Comparison of ENCODE assay signal across 14 cellular contexts in genomic region chr5:39400711-39401385, GRCh38. TPM values are rescaled to one million over a fixed set of nuclear protein-coding genes. Genes with fewer than 3 reads are reported as not detected.
A peak's percentile ranks its signal among the peaks of the same experiment; 100 is the strongest.
DNase-seq lines count a peak whose midpoint lies in the region; ATAC-seq, FAIRE-seq and TF ChIP-seq lines count a peak whose summit lies in the region.
"Had no signal": no experiment of that assay in that cellular context is flagged by ENCODE, and none has a peak within 500 bp of the region (broad histone marks: within the 10 kb centered on the region; RNA-seq: fewer than 3 reads in every experiment).

No MANE protein-coding gene starts in this region.

- no peaks in the 10 kb centered on the region for H3K27me3 ChIP-seq in ACC112 (ENCODE audit: insufficient read depth, low read length)
- H3K27me3 ChIP-seq in adrenal gland = no peaks in the 10 kb centered on the region
- H3K27me3 ChIP-seq in prostate gland (replicated peaks; ENCODE audit: insufficient read depth) = no peaks in the 10 kb centered on the region
- H3K27me3 ChIP-seq: heart right ventricle had no signal

- H3K9me3 Mint-ChIP-seq in activated T-cell treated with anti-CD3 and anti-CD28 coated beads, Interleukin-2, amount 50 U/mL, for 4 hours = no peaks in the 10 kb centered on the region
- H3K9me3 Mint-ChIP-seq: activated B cell treated with CpG ODN at 0.5 μM for 24 hours; activated T-helper 1 cell treated with anti-CD3 and anti-CD28 coated beads, Interleukin-12 subunit alpha, Interleukin-12 subunit beta, Interleukin-2, Interleukin-4 antibody, amounts not matched to agents 30 ng/mL and 10 ng/mL and 1 ng/mL, durations not matched to agents 14 hours and 24 hours and 36 hours had no signal

- 33 to 45% (median 36%) methylated on average over 5 of the region's 5 CpGs for WGBS in adrenal gland, 4 donors
- WGBS in prostate gland = 35% methylated on average over 5 of the region's 5 CpGs

- TF ChIP-seq CTCF in adrenal gland (IDR thresholded peaks at IDR 0.05) (no peak), prostate gland (IDR thresholded peaks at IDR 0.05) (no peak), D721Med (IDR thresholded peaks at IDR 0.05; ENCODE audit: insufficient read depth, missing control alignments) (no peak)

- peaks cover 5% of the 10 kb centered on the region for H3K4me1 Mint-ChIP-seq in activated T-cell treated with anti-CD3 and anti-CD28 coated beads, Interleukin-2, amount 50 U/mL, for 4 hours (ENCODE audit: low read depth)

- H3K4me3 ChIP-seq in ACC112 (ENCODE audit: low read depth, low read length) (no peak overlapping the region), adrenal gland (no peak overlapping the region), prostate gland (no peak overlapping the region)
- H3K4me3 ChIP-seq: heart right ventricle had no signal

- no peak for ATAC-seq in activated T-cell treated with anti-CD3 and anti-CD28 coated beads, Interleukin-2, amount 50 U/mL, for 4 hours
- ATAC-seq in GM21447 (IDR thresholded peaks at IDR 0.05; ENCODE audit: unreplicated experiment) = no peak

- intact Hi-C loops in adrenal gland (cut with DNase I) = no loop called here
- intact Hi-C loops in prostate gland (cut with DNase I) = no loop called here

- H3K27me3 Mint-ChIP-seq in activated T-cell treated with anti-CD3 and anti-CD28 coated beads, Interleukin-2, amount 50 U/mL, for 4 hours (ENCODE audit: low read depth) = no peaks in the 10 kb centered on the region
- H3K27me3 Mint-ChIP-seq: activated B cell treated with CpG ODN at 0.5 μM for 24 hours had no signal

- H2AFZ ChIP-seq in ACC112 (ENCODE audit: low read length, unreplicated experiment) = no peak overlapping the region

- H3K4me1 ChIP-seq in ACC112 (ENCODE audit: control insufficient read depth, insufficient read depth, low read length, unreplicated experiment) = peaks cover 53% of the 10 kb centered on the region
- peaks cover 53 to 79% of the 10 kb centered on the region in 2 donors for H3K4me1 ChIP-seq in adrenal gland (replicated peaks in 1 of 2)
- no peaks in the 10 kb centered on the region for H3K4me1 ChIP-seq in prostate gland (replicated peaks)

- TF ChIP-seq POLR2A in adrenal gland (IDR thresholded peaks at IDR 0.05) = no peak
- no peak for TF ChIP-seq POLR2A in prostate gland (IDR thresholded peaks at IDR 0.05)

- DNase-seq in adrenal gland = no peak
- DNase-seq in kidney glomerular epithelial cell (lab: John Stamatoyannopoulos, UW) = peak; percentile 9
- DNase-seq in prostate gland (ENCODE audit: low spot score) = no peak
- no peak for DNase-seq in activated T-cell treated with anti-CD3 and anti-CD28 coated beads, Interleukin-2, amount 50 U/mL, for 4 hours
- no peak for DNase-seq in D721Med (ENCODE audit: insufficient read length, low spot score)
- no peak for DNase-seq in NOMO-1 (lab: John Stamatoyannopoulos, UW; ENCODE audit: unreplicated experiment in 2 of 2)
- DNase-seq: activated B cell treated with CpG ODN at 0.5 μM for 24 hours, GOT3, heart right ventricle, Karpas-422 had no signal

- H3K9me3 ChIP-seq in adrenal gland (replicated peaks in 1 of 3) (no peaks in the 10 kb centered on the region), prostate gland (no peaks in the 10 kb centered on the region)

- FAIRE-seq in D721Med (lab: Jason Lieb, UNC) = no peak
- FAIRE-seq: colon had no signal

- H3K36me3 ChIP-seq in ACC112 (ENCODE audit: insufficient read depth, low read length) (peaks cover 21% of the 10 kb centered on the region), adrenal gland (replicated peaks in 1 of 2) (peaks cover 0 to 11% of the 10 kb centered on the region in 2 donors), prostate gland (no peaks in the 10 kb centered on the region)

- H3K79me2 ChIP-seq in ACC112 (ENCODE audit: control insufficient read depth, insufficient read depth, low read length, unreplicated experiment) = peaks cover 54% of the 10 kb centered on the region

- H3K36me3 Mint-ChIP-seq in activated T-cell treated with anti-CD3 and anti-CD28 coated beads, Interleukin-2, amount 50 U/mL, for 4 hours (ENCODE audit: insufficient read depth) = no peaks in the 10 kb centered on the region

- H3K4me3 Mint-ChIP-seq in activated T-cell treated with anti-CD3 and anti-CD28 coated beads, Interleukin-2, amount 50 U/mL, for 4 hours = no peak overlapping the region
- H3K4me3 Mint-ChIP-seq: activated B cell treated with CpG ODN at 0.5 μM for 24 hours; activated T-helper 1 cell treated with anti-CD3 and anti-CD28 coated beads, Interleukin-12 subunit alpha, Interleukin-12 subunit beta, Interleukin-2, Interleukin-4 antibody, amounts not matched to agents 30 ng/mL and 10 ng/mL and 1 ng/mL, durations not matched to agents 14 hours and 24 hours and 36 hours had no signal

- H3K27ac ChIP-seq in ACC112 (ENCODE audit: low read depth, low read length) (peak overlapping the region; percentile 95), adrenal gland (peak overlapping the region in 4 of 5 donors; percentile 58 to 90 (median 83)), prostate gland (peak overlapping the region; percentile 6 to 58)

RNA-seq across cellular contexts. Expression of gene DAB2, which starts 23.9 kb away (rescaled TPM):
- total RNA-seq in adrenal gland = 100 to 1,000 TPM in 7 of 8 donors, 10 to 100 TPM in 1; 96.1 to 418 (median 224) TPM
- 100 to 1,000 TPM; 111 to 200 (median 119) TPM for polyA plus RNA-seq in adrenal gland
- total RNA-seq in prostate gland = 10 to 100 TPM; 15.6 to 38.1 TPM
- under 1 TPM; 0.32 to 0.61 (median 0.52) TPM for total RNA-seq in activated T-cell treated with anti-CD3 and anti-CD28 coated beads, Interleukin-2, amount 50 U/mL, for 4 hours
- total RNA-seq: activated B cell treated with CpG ODN at 0.5 μM for 24 hours; activated T-helper 1 cell treated with anti-CD3 and anti-CD28 coated beads, Interleukin-12 subunit alpha, Interleukin-12 subunit beta, Interleukin-2, Interleukin-4 antibody, amounts not matched to agents 30 ng/mL and 10 ng/mL and 1 ng/mL, durations not matched to agents 14 hours and 24 hours and 36 hours had no signal

RNA-seq across cellular contexts. Expression of gene C9, which starts 36.6 kb away (rescaled TPM):
- total RNA-seq in adrenal gland (under 1 TPM in 4 of 8 donors, not detected in 4; 0.16 to 0.54 (median 0.34) TPM), prostate gland (not detected)
- under 1 TPM; 0.07 to 0.53 (median 0.40) TPM for polyA plus RNA-seq in adrenal gland
- under 1 TPM; 0.11 to 0.53 (median 0.24) TPM for total RNA-seq in activated T-cell treated with anti-CD3 and anti-CD28 coated beads, Interleukin-2, amount 50 U/mL, for 4 hours
- total RNA-seq: activated B cell treated with CpG ODN at 0.5 μM for 24 hours; activated T-helper 1 cell treated with anti-CD3 and anti-CD28 coated beads, Interleukin-12 subunit alpha, Interleukin-12 subunit beta, Interleukin-2, Interleukin-4 antibody, amounts not matched to agents 30 ng/mL and 10 ng/mL and 1 ng/mL, durations not matched to agents 14 hours and 24 hours and 36 hours had no signal
- polyA plus RNA-seq: heart right ventricle had no signal

Comparison
In these comparisons a context has a peak if more than half of its experiments do, and no peak if none do; other contexts are left out.
1. H3K27ac ChIP-seq: peak in every context shown above with its lines; median percentile 95 in ACC112; 83 in adrenal gland; 32 in prostate gland.
2. RNA of gene DAB2, which starts 23.9 kb away (total RNA-seq): 96.1 to 418 TPM in adrenal gland and 15.6 to 38.1 TPM in prostate gland; 0.32 to 0.61 TPM in activated T-cell treated with anti-CD3 and anti-CD28 coated beads, Interleukin-2, amount 50 U/mL, for 4 hours; every median in the first group is over 10 times any median in the second.